Comparison of ENCODE assay signal across 8 cellular contexts in the genomic region with DNA sequence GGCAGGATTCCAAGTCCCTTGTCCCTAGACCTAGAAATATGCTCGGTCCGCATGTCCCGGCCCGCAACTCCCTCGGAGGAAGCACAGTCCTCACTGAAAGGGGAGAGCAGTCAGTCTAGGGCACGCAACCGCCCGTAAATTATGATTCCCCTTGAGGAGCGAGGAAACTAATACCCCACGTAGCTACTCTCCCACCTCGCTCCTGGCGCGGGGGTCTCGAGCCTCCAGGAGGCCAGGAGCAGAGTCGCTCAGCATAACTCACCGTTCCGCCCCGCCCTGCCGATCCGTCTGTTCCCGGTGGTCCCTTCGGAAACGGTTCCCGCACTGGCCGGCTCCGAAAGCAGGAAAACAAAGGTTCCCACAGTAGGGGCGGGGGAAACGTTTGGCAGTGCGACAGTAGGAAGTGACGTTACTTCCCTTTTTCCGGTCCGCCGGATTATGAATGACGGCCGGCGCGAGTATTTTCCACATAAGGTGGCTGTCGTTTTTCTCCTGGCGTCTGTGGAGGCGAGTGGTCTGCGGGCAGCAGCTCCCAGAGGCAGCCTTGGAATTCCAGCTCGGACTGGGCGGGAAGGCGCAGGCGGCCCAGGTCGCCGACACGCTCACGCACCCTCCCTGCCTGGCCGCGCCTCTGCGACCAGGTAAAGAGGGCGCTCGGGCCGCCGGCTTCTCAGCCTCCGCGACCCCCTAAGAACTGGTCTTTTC. TPM values are rescaled to one million over a fixed set of nuclear protein-coding genes. Genes with fewer than 3 reads are reported as not detected.
DNase-seq lines count a peak whose midpoint lies in the region; ATAC-seq and TF ChIP-seq lines count a peak whose summit lies in the region.

A gene with protein sequence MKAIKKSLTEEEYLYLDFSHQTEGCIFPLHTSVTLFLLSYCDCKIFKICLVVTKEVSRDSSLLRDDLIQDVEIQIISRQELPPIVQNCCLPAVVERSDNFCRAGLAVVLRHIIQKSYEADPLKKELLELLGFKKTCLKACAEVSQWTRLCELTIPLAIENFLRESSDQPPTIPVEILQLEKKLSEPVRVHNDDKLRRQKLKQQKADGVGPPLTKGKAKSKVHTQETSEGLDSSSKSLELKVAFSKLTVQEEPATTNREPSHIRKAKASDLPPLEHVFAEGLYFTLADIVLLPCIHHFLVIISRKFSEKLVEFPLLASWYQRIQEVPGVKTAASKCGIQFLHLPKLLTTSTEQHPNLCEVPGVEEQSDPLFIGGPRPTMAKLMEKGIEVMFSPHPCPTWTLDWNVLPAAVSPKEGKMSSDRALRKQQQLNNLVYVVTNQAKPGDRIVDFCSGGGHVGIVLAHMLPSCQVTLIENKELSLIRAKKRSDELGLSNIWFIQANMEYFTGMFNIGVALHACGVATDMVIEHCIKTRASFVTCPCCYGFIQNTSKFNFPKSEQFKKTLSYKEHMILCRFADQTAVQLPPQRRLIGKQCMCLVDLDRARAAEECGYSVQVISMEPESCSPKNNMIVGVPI (plus strand): TSS at position 409 of the 705 bp plus-strand sequence. CDS start 8,830 bp downstream, outside the sequence.
Gene INTS12 (minus strand): TSS at position 314 of the 705 bp plus-strand sequence. CDS start 8,684 bp downstream, outside the sequence.

- DNase-seq in NCI-H187 treated with DMSO at 0.1 percent for 48 hours (lab: John Stamatoyannopoulos, UW): peak; percentile 25
- DNase-seq in ascending aorta (ENCODE audit: low spot score in 2 of 2): peak; percentile 61 to 95
- peak; percentile 90 to 95 (median 95) for DNase-seq in right cardiac atrium
- peak; percentile 82 for DNase-seq in pulmonary artery endothelial cell (ENCODE audit: low read depth, low spot score)
- peak; percentile 91 for DNase-seq in uterus

- TF ChIP-seq POLR2A in uterus (IDR thresholded peaks at IDR 0.05): peak; percentile 24 to 69

- H3K36me3 ChIP-seq in ascending aorta (no peaks in the 10 kb centered on the region), uterus (no peaks in the 10 kb centered on the region)

- TF ChIP-seq CTCF in ascending aorta (IDR thresholded peaks at IDR 0.05): no peak
- TF ChIP-seq CTCF in uterus (IDR thresholded peaks at IDR 0.05): peak in 1 of 4 experiments; percentile 34

- WGBS in right cardiac atrium: under 1% methylated on average over 58 of the region's 58 CpGs

- H3K27ac ChIP-seq in ascending aorta: peak within 1 kb of the TSS; percentile 84 to 90
- H3K27ac ChIP-seq in right cardiac atrium (ENCODE audit: low read length): peak within 1 kb of the TSS; percentile 61
- peak within 1 kb of the TSS; percentile 81 to 83 for H3K27ac ChIP-seq in uterus

- intact Hi-C loops in T-helper 2 cell treated with Interferon-gamma antibody and Interleukin-4, amounts not matched to agents 100 ng/mL and 5 ng/mL, for 36 hours (cut with micrococcal nuclease): loop anchor here (1.0 kb wide), 4 partner anchors 8 to 608 kb away; partner anchors contain the start of genes AIMP1, PPA2, TBCK and TET2
- intact Hi-C loops in ascending aorta (cut with DNase I): loop anchor here (5.0 kb wide), 4 partner anchors 189 to 609 kb away; partner anchors contain the start of genes AIMP1, NPNT, PPA2 and TBCK
- intact Hi-C loops in right cardiac atrium (cut with DNase I): no loop called here
- intact Hi-C loops in uterus (cut with DNase I; ENCODE audit: low total_unique reads): no loop called here

- H3K9me3 ChIP-seq in ascending aorta (no peaks in the 10 kb centered on the region), right cardiac atrium (ENCODE audit: control insufficient read depth, low read length) (no peaks in the 10 kb centered on the region), uterus (no peaks in the 10 kb centered on the region)

- ATAC-seq in GM18499 (IDR thresholded peaks at IDR 0.05; ENCODE audit: insufficient read depth, unreplicated experiment) (peak; percentile 66), HG02943 (IDR thresholded peaks at IDR 0.05; ENCODE audit: low read depth, unreplicated experiment) (peak; percentile 79), right cardiac atrium (peak; percentile 99)

- H3K4me1 ChIP-seq in ascending aorta: peaks cover 7 to 18% of the 10 kb centered on the region in 2 donors
- H3K4me1 ChIP-seq in right cardiac atrium (ENCODE audit: control insufficient read depth, insufficient read depth, low read length): no peaks in the 10 kb centered on the region
- H3K4me1 ChIP-seq in uterus: peaks cover 0 to 9% of the 10 kb centered on the region in 2 donors

- H3K27me3 ChIP-seq in ascending aorta (no peaks in the 10 kb centered on the region), right cardiac atrium (ENCODE audit: control insufficient read depth, insufficient read depth) (no peaks in the 10 kb centered on the region), uterus (no peaks in the 10 kb centered on the region)

- H3K4me3 ChIP-seq in ascending aorta (peak within 1 kb of the TSS; percentile 76 to 87), right cardiac atrium (ENCODE audit: low read length) (peak within 1 kb of the TSS; percentile 85), uterus (peak within 1 kb of the TSS; percentile 70 to 79)

RNA-seq across cellular contexts. Expression of the first gene that starts in this region (rescaled TPM):
- total RNA-seq in T-helper 2 cell treated with Interferon-gamma antibody and Interleukin-4, amounts not matched to agents 100 ng/mL and 5 ng/mL, for 36 hours: 13.2 and 15.7 TPM in 2 replicates
- total RNA-seq in ascending aorta: 4.4 TPM
- 1 to 10 TPM; 3.8 to 6.3 (median 6.2) TPM for total RNA-seq in right cardiac atrium
- polyA plus RNA-seq in right cardiac atrium: 2.1 TPM
- 14.9 and 21.4 TPM in 2 replicates for total RNA-seq in pulmonary artery endothelial cell
- 10 to 100 TPM in 2 of 4 donors, 1 to 10 TPM in 2; 8.2 to 33.5 (median 15.3) TPM for total RNA-seq in uterus

RNA-seq across cellular contexts. Expression of gene INTS12, which starts in this region (rescaled TPM):
- 16.7 and 17.2 TPM in 2 replicates for total RNA-seq in T-helper 2 cell treated with Interferon-gamma antibody and Interleukin-4, amounts not matched to agents 100 ng/mL and 5 ng/mL, for 36 hours
- total RNA-seq in ascending aorta (11.5 TPM), right cardiac atrium (10 to 100 TPM; 19.0 to 23.1 (median 21.5) TPM), pulmonary artery endothelial cell (18.5 and 19.1 TPM in 2 replicates), uterus (10 to 100 TPM in 3 of 4 donors, 1 to 10 TPM in 1; 5.9 to 58.2 (median 19.8) TPM)
- polyA plus RNA-seq in right cardiac atrium: 18.4 TPM

Comparison
In these comparisons a context has a peak if more than half of its experiments do, and no peak if none do; other contexts are left out.
1. Peak in every context shown above with its lines: DNase-seq, ATAC-seq, H3K4me3 ChIP-seq and H3K27ac ChIP-seq.
2. DNase-seq: peak in every context shown above with its lines; median percentile 95 in right cardiac atrium; 91 in uterus; 82 in pulmonary artery endothelial cell; 78 in ascending aorta; 25 in NCI-H187 treated with DMSO at 0.1 percent for 48 hours.
3. intact Hi-C loops: an anchor here in T-helper 2 cell treated with Interferon-gamma antibody and Interleukin-4, amounts not matched to agents 100 ng/mL and 5 ng/mL, for 36 hours (1.0 kb wide) and ascending aorta (5.0 kb wide); none called in right cardiac atrium and uterus.